19 cellular contexts compared by ENCODE assay signal in the genomic region with DNA sequence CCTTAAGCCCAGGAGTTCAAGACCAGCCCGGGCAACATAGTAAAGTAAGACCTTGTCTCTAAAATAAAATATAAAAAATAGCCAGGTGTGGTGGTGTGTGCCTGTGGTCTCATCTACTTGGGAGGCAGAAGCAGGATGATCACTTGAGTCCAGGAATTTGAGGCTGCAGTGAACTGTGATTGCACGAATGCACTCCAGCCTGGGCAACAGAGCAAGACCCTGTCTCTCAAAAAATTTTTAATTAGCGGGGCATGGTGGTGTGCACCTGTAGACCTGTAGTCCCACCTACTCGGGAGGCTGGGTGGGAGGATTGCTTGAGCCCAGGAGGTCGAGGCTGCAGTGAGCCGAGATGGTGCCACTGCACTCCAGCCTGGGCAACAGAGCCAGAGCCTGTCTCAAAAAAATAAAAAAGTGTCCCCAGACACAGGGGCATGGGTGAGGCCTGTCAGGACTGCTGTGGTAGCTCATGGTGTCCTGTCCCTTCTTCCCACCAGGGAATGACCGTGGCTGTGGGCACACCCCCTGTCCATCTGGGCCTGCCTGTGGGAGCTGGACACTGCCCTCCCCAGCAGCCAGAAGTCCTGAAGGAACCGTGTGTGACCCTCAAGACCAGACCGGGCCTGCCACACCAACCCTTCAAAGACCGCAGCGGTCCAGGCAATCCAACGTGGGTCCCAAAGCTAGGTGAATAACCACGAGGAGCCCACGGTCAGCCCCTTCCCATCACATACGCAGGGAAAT. TPM values are rescaled to one million over a fixed set of nuclear protein-coding genes. Genes with fewer than 3 reads are reported as not detected.
DNase-seq lines count a peak whose midpoint lies in the region; ATAC-seq, FAIRE-seq and TF ChIP-seq lines count a peak whose summit lies in the region.
"Had no signal": no experiment of that assay in that cellular context is flagged by ENCODE, and none has a peak within 500 bp of the region (broad histone marks: within the 10 kb centered on the region; RNA-seq: fewer than 3 reads in every experiment).

No MANE protein-coding gene starts in this region.

- CTCF ChIA-PET in K562 (lab: Yijun Ruan, JAX; ENCODE audit: low intra/inter-chr PET ratio): no interaction called here

- intact Hi-C loops in K562 (cut with micrococcal nuclease): no loop called here
- intact Hi-C loops in left cardiac atrium (cut with DNase I): no loop called here
- intact Hi-C loops in psoas muscle (cut with DNase I): no loop called here

- DNase-seq in K562 (ENCODE audit: extremely low read depth in 1 of 4, low spot score in 3 of 4) (no peak), left cardiac atrium (no peak), psoas muscle (peak in 1 of 2 donors; percentile 55), NCI-H1436 (lab: John Stamatoyannopoulos, UW) (no peak), SW480 (ENCODE audit: low spot score) (no peak), endothelial cell (ENCODE audit: low spot score) (no peak), mesothelial cell of epicardium (ENCODE audit: low spot score in 2 of 2, unreplicated experiment in 2 of 2) (no peak)
- DNase-seq: activated CD4-positive, alpha-beta T cell treated with anti-CD3 and anti-CD28 coated beads for 48 hours; activated gamma-delta T cell; DMS153; NCI-H2081 treated with DMSO at 0.1 percent for 48 hours; NK-92 treated with Interleukin-12 subunit alpha and Interleukin-12 subunit beta, amount 100 ng/mL, for 24 hours; stimulated activated CD4-positive, alpha-beta T cell treated with anti-CD3 and anti-CD28 coated beads, Interleukin-2, amount 100 ng/mL, for 24 hours; SW 1271 had no signal

- peaks cover 18% of the 10 kb centered on the region for H3K4me1 ChIP-seq in ACC112 (ENCODE audit: control insufficient read depth, insufficient read depth, low read length, unreplicated experiment)
- peaks cover 5 to 18% of the 10 kb centered on the region in 2 experiments; a peak in 4 of 5 replicates for H3K4me1 ChIP-seq in K562 (replicated peaks in 1 of 2; ENCODE audit: control insufficient read depth in 2 of 2, insufficient read depth in 2 of 2, low read length in 2 of 2)
- peaks cover 15% of the 10 kb centered on the region for H3K4me1 ChIP-seq in psoas muscle

- no peak overlapping the region for H3K27ac Mint-ChIP-seq in endothelial cell (ENCODE audit: unreplicated experiment)
- no peak overlapping the region for H3K27ac Mint-ChIP-seq in mesothelial cell of epicardium
- H3K27ac Mint-ChIP-seq: stimulated activated memory B cell treated with anti-CD40 and anti-IgM and Interleukin-4, amounts not matched to agents 10 μg/mL and 1 μg/mL and 100 μg/mL, for 72 hours had no signal

- BruUV-seq in K562 (replicated peaks; lab: Mats Ljungman, UMichigan): no TSS peak

- POLR2A ChIA-PET in K562 (lab: Yijun Ruan, JAX): interaction anchor here (0.7 kb wide), 1 partner anchor 488 kb away, joined by 4 read pairs; no protein-coding TSS in a partner anchor

- H3K79me2 ChIP-seq in ACC112 (ENCODE audit: control insufficient read depth, insufficient read depth, low read length, unreplicated experiment): no peaks in the 10 kb centered on the region
- H3K79me2 ChIP-seq in K562 (ENCODE audit: control insufficient read depth, insufficient read depth, low read length): no peaks in the 10 kb centered on the region

- no peaks in the 10 kb centered on the region for H3K9me1 ChIP-seq in K562 (ENCODE audit: control insufficient read depth, insufficient read depth, low read length)

- H3K4me1 Mint-ChIP-seq in endothelial cell (ENCODE audit: unreplicated experiment) (peaks cover 10% of the 10 kb centered on the region), mesothelial cell of epicardium (peaks cover 20% of the 10 kb centered on the region)
- H3K4me1 Mint-ChIP-seq: stimulated activated memory B cell treated with anti-CD40 and anti-IgM and Interleukin-4, amounts not matched to agents 10 μg/mL and 1 μg/mL and 100 μg/mL, for 72 hours had no signal

- peak overlapping the region; percentile 39; the same call in 1 of the 2 replicates for H3K4me2 ChIP-seq in K562 (ENCODE audit: insufficient read depth, low read length)
- H3K4me2 ChIP-seq: KMS-11 had no signal

- WGBS in K562 (ENCODE audit: insufficient coverage, low coverage, missing lambda C conversion rate): 22% methylated on average over 14 of the region's 15 CpGs
- 55 to 76% (median 57%) methylated on average over 15 of the region's 15 CpGs for WGBS in psoas muscle, 3 donors

- no peak for TF ChIP-seq EP300 in K562 (IDR thresholded peaks at IDR 0.05; ENCODE audit: low read length)

- H3K36me3 ChIP-seq in ACC112 (ENCODE audit: insufficient read depth, low read length): no peaks in the 10 kb centered on the region
- H3K36me3 ChIP-seq in K562 (ENCODE audit: control insufficient read depth, insufficient read depth, low read length): no peaks in the 10 kb centered on the region
- no peaks in the 10 kb centered on the region for H3K36me3 ChIP-seq in psoas muscle (ENCODE audit: insufficient read depth in 1 of 2, low read depth in 1 of 2)

- in situ Hi-C loops in K562 (cut with MboI): no loop called here

- H3K27me3 ChIP-seq in ACC112 (ENCODE audit: insufficient read depth, low read length) (no peaks in the 10 kb centered on the region), K562 (ENCODE audit: control insufficient read depth in 2 of 2, insufficient read depth in 2 of 2, low read length in 2 of 2) (peaks cover 16 to 77% of the 10 kb centered on the region in 2 experiments), psoas muscle (ENCODE audit: insufficient read depth in 3 of 3, low read length in 2 of 3) (no peaks in the 10 kb centered on the region)

- H3K9ac ChIP-seq in K562 (ENCODE audit: insufficient read depth in 1 of 2, low read depth in 2 of 2, low read length in 2 of 2): peak overlapping the region in 1 of 2 experiments; percentile 74; a peak in 1 of 4 replicates
- H3K9ac ChIP-seq: KMS-11 had no signal

- H3K4me3 ChIP-seq in ACC112 (ENCODE audit: low read depth, low read length) (peak overlapping the region; percentile 70), K562 (no peak overlapping the region), psoas muscle (peak overlapping the region; percentile 54)
- H3K4me3 ChIP-seq: GM12878 had no signal

- no peak for TF ChIP-seq POLR2A in K562 (conservative IDR thresholded peaks at IDR 0.05)

- TF ChIP-seq RAD21 in K562 (CRISPR knock-in tag; conservative IDR thresholded peaks at IDR 0.05 in 1 of 2, IDR thresholded peaks at IDR 0.05 in 1 of 2): no peak

- H3K9me3 Mint-ChIP-seq in endothelial cell (ENCODE audit: unreplicated experiment): no peaks in the 10 kb centered on the region
- no peaks in the 10 kb centered on the region for H3K9me3 Mint-ChIP-seq in mesothelial cell of epicardium
- H3K9me3 Mint-ChIP-seq: nephron; stimulated activated memory B cell treated with anti-CD40 and anti-IgM and Interleukin-4, amounts not matched to agents 10 μg/mL and 1 μg/mL and 100 μg/mL, for 72 hours had no signal

- no peak overlapping the region for H3K4me3 Mint-ChIP-seq in endothelial cell (ENCODE audit: unreplicated experiment)
- no peak overlapping the region for H3K4me3 Mint-ChIP-seq in mesothelial cell of epicardium
- H3K4me3 Mint-ChIP-seq: stimulated activated memory B cell treated with anti-CD40 and anti-IgM and Interleukin-4, amounts not matched to agents 10 μg/mL and 1 μg/mL and 100 μg/mL, for 72 hours had no signal

- H3K36me3 Mint-ChIP-seq in endothelial cell (ENCODE audit: low read depth, unreplicated experiment): no peaks in the 10 kb centered on the region
- H3K36me3 Mint-ChIP-seq in mesothelial cell of epicardium: peaks cover 4% of the 10 kb centered on the region
- H3K36me3 Mint-ChIP-seq: stimulated activated memory B cell treated with anti-CD40 and anti-IgM and Interleukin-4, amounts not matched to agents 10 μg/mL and 1 μg/mL and 100 μg/mL, for 72 hours had no signal

- H3K27me3 Mint-ChIP-seq in endothelial cell (ENCODE audit: unreplicated experiment) (peaks cover 3% of the 10 kb centered on the region), mesothelial cell of epicardium (ENCODE audit: low read depth) (no peaks in the 10 kb centered on the region)

- TF ChIP-seq CTCF in K562 (IDR thresholded peaks at IDR 0.05 in 2 of 3, conservative IDR thresholded peaks at IDR 0.05 in 1 of 3; ENCODE audit: insufficient read depth in 2 of 3, low read depth in 1 of 3, low read length in 3 of 3) (no peak), psoas muscle (IDR thresholded peaks at IDR 0.05) (no peak), endothelial cell (IDR thresholded peaks at IDR 0.05; ENCODE audit: unreplicated experiment) (no peak), mesothelial cell of epicardium (IDR thresholded peaks at IDR 0.05; ENCODE audit: unreplicated experiment) (no peak)

- H4K20me1 ChIP-seq in K562 (replicated peaks; ENCODE audit: control insufficient read depth, insufficient read depth, low read length): no peaks in the 10 kb centered on the region

- no peak for FAIRE-seq in K562 (lab: Jason Lieb, UNC)
- FAIRE-seq: GM12878 had no signal

- ATAC-seq in K562 (no peak; the same call in 2 of the 3 replicates), left cardiac atrium (peak; percentile 24 to 41), psoas muscle (peak; percentile 14 to 42 (median 22))
- ATAC-seq: GM12878; stimulated activated memory B cell treated with anti-CD40 and anti-IgM and Interleukin-4, amounts not matched to agents 10 μg/mL and 1 μg/mL and 100 μg/mL, for 72 hours had no signal

- H2AFZ ChIP-seq in ACC112 (ENCODE audit: low read length, unreplicated experiment): peak overlapping the region; percentile 7
- H2AFZ ChIP-seq in K562 (ENCODE audit: low read depth, low read length): peak overlapping the region; percentile 11; the same call in 1 of the 2 replicates

- H3K9me3 ChIP-seq in K562 (replicated peaks; ENCODE audit: control insufficient read depth, insufficient read depth, low read depth, low read length) (no peaks in the 10 kb centered on the region), psoas muscle (no peaks in the 10 kb centered on the region)

- H3K27ac ChIP-seq in ACC112 (ENCODE audit: low read depth, low read length) (peak overlapping the region; percentile 42), K562 (ENCODE audit: extremely low read depth, low read depth, low read length) (no peak overlapping the region), psoas muscle (peak overlapping the region; percentile 73)
- H3K27ac ChIP-seq: KMS-11 had no signal

RNA-seq across cellular contexts. Expression of a gene that starts 30.8 kb away (rescaled TPM):
- 7.6 and 18.3 TPM in 2 replicates for total RNA-seq in K562 (2011; cell fraction: chromatin; rRNA removed; ENCODE audit: low replicate concordance)
- 11.8 and 20.2 TPM in 2 replicates for total RNA-seq in K562 (2011; cell fraction: nucleolus; rRNA removed)
- 9.5 and 13.4 TPM in 2 replicates for total RNA-seq in K562 (2011; cell fraction: nucleoplasm; rRNA removed)
- total RNA-seq in K562 (2014; rRNA removed) (6.1 and 6.4 TPM in 2 replicates), K562 (2014; rRNA removed; fragmentation: Illumina TruSeq; extraction: Trizol) (1.1 and 1.2 TPM in 2 replicates), K562 (2015; rRNA removed; fragmentation: Illumina TruSeq; extraction: Trizol) (1.0 and 1.5 TPM in 2 replicates), K562 (2021) (3.8 and 4.0 TPM in 2 replicates), left cardiac atrium (10 to 100 TPM; 43.8 to 48.7 TPM), psoas muscle (10 to 100 TPM; 27.3 to 42.4 (median 34.3) TPM), endothelial cell (ENCODE audit: unreplicated experiment) (93.0 TPM), mesothelial cell of epicardium (55.1 to 59.7 TPM (median 55.9 TPM) in 3 replicates)
- polyA plus RNA-seq in K562 (2011; rRNA removed) (1.7 and 2.6 TPM in 2 replicates), K562 (2014; fragmentation: Illumina TruSeq; extraction: Trizol) (1.9 TPM in 2 replicates), K562 (2014; fragmentation: Nextera tagmentation; extraction: Ambion mirVana) (under 1 TPM; 0.15 to 0.87 TPM), K562 (2014; rRNA removed) (5.8 and 6.0 TPM in 2 replicates), psoas muscle (10 to 100 TPM; 19.6 to 24.3 (median 22.8) TPM)
- polyA plus RNA-seq in K562 (2011; cell fraction: cytosol; rRNA removed): 2.3 and 5.6 TPM in 2 replicates
- polyA plus RNA-seq in K562 (2011; cell fraction: nucleus; rRNA removed): 14.5 and 29.7 TPM in 2 replicates
- polyA plus RNA-seq in K562 (2012): 2.5 and 7.0 TPM in 2 replicates
- polyA minus RNA-seq in K562 (2011; rRNA and poly(A)+ RNA removed): 0.57 and 0.63 TPM in 2 replicates
- polyA minus RNA-seq in K562 (2011; cell fraction: cytosol; rRNA and poly(A)+ RNA removed): 1.3 and 1.6 TPM in 2 replicates
- polyA minus RNA-seq in K562 (2011; cell fraction: nucleus; rRNA and poly(A)+ RNA removed): 6.2 and 6.9 TPM in 2 replicates

RNA-seq across cellular contexts. Expression of a gene that starts 34.1 kb away (rescaled TPM):
- total RNA-seq in K562 (2011; cell fraction: chromatin; rRNA removed; ENCODE audit: low replicate concordance): 0.30 TPM in 1 of 2 replicates, not detected in the other
- not detected in 2 replicates for total RNA-seq in K562 (2011; cell fraction: nucleolus; rRNA removed)
- total RNA-seq in K562 (2011; cell fraction: nucleoplasm; rRNA removed): not detected in 2 replicates
- total RNA-seq in K562 (2014; rRNA removed): not detected in 2 replicates
- not detected in 2 replicates for total RNA-seq in K562 (2014; rRNA removed; fragmentation: Illumina TruSeq; extraction: Trizol)
- not detected in 2 replicates for total RNA-seq in K562 (2015; rRNA removed; fragmentation: Illumina TruSeq; extraction: Trizol)
- total RNA-seq in K562 (2021): 0.33 TPM in 1 of 2 replicates, not detected in the other
- polyA plus RNA-seq in K562 (2011; rRNA removed): 0.07 TPM in 1 of 2 replicates, not detected in the other
- not detected in 2 replicates for polyA plus RNA-seq in K562 (2011; cell fraction: cytosol; rRNA removed)
- polyA plus RNA-seq in K562 (2011; cell fraction: nucleus; rRNA removed): not detected in 2 replicates
- 0.05 TPM in 1 of 2 replicates, not detected in the other for polyA plus RNA-seq in K562 (2012)
- polyA plus RNA-seq in K562 (2014; fragmentation: Illumina TruSeq; extraction: Trizol): not detected in 2 replicates
- not detected for polyA plus RNA-seq in K562 (2014; fragmentation: Nextera tagmentation; extraction: Ambion mirVana)
- not detected in 2 replicates for polyA plus RNA-seq in K562 (2014; rRNA removed)
- polyA minus RNA-seq in K562 (2011; rRNA and poly(A)+ RNA removed): not detected in 2 replicates
- not detected in 2 replicates for polyA minus RNA-seq in K562 (2011; cell fraction: cytosol; rRNA and poly(A)+ RNA removed)
- not detected in 2 replicates for polyA minus RNA-seq in K562 (2011; cell fraction: nucleus; rRNA and poly(A)+ RNA removed)
- 1 to 10 TPM; 5.9 to 9.8 TPM for total RNA-seq in left cardiac atrium
- total RNA-seq in psoas muscle: 1 to 10 TPM in 3 of 4 donors, under 1 TPM in 1; 0.71 to 1.9 (median 1.7) TPM
- 1 to 10 TPM in 2 of 3 donors, under 1 TPM in 1; 0.51 to 1.4 (median 1.2) TPM for polyA plus RNA-seq in psoas muscle
- 7.7 TPM for total RNA-seq in endothelial cell (ENCODE audit: unreplicated experiment)
- 20.6 to 25.9 TPM (median 23.5 TPM) in 3 replicates for total RNA-seq in mesothelial cell of epicardium

RNA-seq across cellular contexts. Expression of a gene that starts 34.9 kb away (rescaled TPM):
- 0.05 and 0.69 TPM in 2 replicates for total RNA-seq in K562 (2011; cell fraction: chromatin; rRNA removed; ENCODE audit: low replicate concordance)
- 0.13 and 0.33 TPM in 2 replicates for total RNA-seq in K562 (2011; cell fraction: nucleolus; rRNA removed)
- 0.07 and 0.69 TPM in 2 replicates for total RNA-seq in K562 (2011; cell fraction: nucleoplasm; rRNA removed)
- 0.45 TPM in 1 of 2 replicates, not detected in the other for total RNA-seq in K562 (2014; rRNA removed)
- total RNA-seq in K562 (2014; rRNA removed; fragmentation: Illumina TruSeq; extraction: Trizol): 0.04 TPM in 1 of 2 replicates, not detected in the other
- 0.04 TPM in 2 replicates for total RNA-seq in K562 (2015; rRNA removed; fragmentation: Illumina TruSeq; extraction: Trizol)
- 0.20 TPM in 2 replicates for total RNA-seq in K562 (2021)
- 0.08 and 0.10 TPM in 2 replicates for polyA plus RNA-seq in K562 (2011; rRNA removed)
- polyA plus RNA-seq in K562 (2011; cell fraction: cytosol; rRNA removed): 0.01 and 0.07 TPM in 2 replicates
- polyA plus RNA-seq in K562 (2011; cell fraction: nucleus; rRNA removed): 0.03 and 0.06 TPM in 2 replicates
- 0.10 and 0.24 TPM in 2 replicates for polyA plus RNA-seq in K562 (2012)
- polyA plus RNA-seq in K562 (2014; fragmentation: Illumina TruSeq; extraction: Trizol): 0.01 and 0.11 TPM in 2 replicates
- under 1 TPM; 0.01 TPM for polyA plus RNA-seq in K562 (2014; fragmentation: Nextera tagmentation; extraction: Ambion mirVana)
- 0.01 and 0.03 TPM in 2 replicates for polyA plus RNA-seq in K562 (2014; rRNA removed)
- 0.07 and 0.12 TPM in 2 replicates for polyA minus RNA-seq in K562 (2011; rRNA and poly(A)+ RNA removed)
- not detected in 2 replicates for polyA minus RNA-seq in K562 (2011; cell fraction: cytosol; rRNA and poly(A)+ RNA removed)
- 0.11 and 0.13 TPM in 2 replicates for polyA minus RNA-seq in K562 (2011; cell fraction: nucleus; rRNA and poly(A)+ RNA removed)
- 10 to 100 TPM; 29.9 to 30.9 TPM for total RNA-seq in left cardiac atrium
- 10 to 100 TPM in 2 of 4 donors, 1 to 10 TPM in 2; 6.5 to 11.4 (median 8.7) TPM for total RNA-seq in psoas muscle
- 1 to 10 TPM; 1.7 to 6.4 (median 3.2) TPM for polyA plus RNA-seq in psoas muscle
- total RNA-seq in endothelial cell (ENCODE audit: unreplicated experiment): 126 TPM
- total RNA-seq in mesothelial cell of epicardium: 69.8 to 76.0 TPM (median 73.2 TPM) in 3 replicates

Comparison
In these comparisons a context has a peak if more than half of its experiments do, and no peak if none do; other contexts are left out.
1. RNA of a gene that starts 34.9 kb away (total RNA-seq): 126 TPM in endothelial cell (single experiment), 69.8 to 76.0 TPM in mesothelial cell of epicardium, 29.9 to 30.9 TPM in left cardiac atrium and 6.5 to 11.4 TPM in psoas muscle; 0.04 to 0.69 TPM in K562; every median in the first group is over 4 times any median in the second.